In genomic region chr2:129080715-129081472, GRCh38 we compare ENCODE assay signal across 16 cellular contexts.
DNase-seq lines count a peak whose midpoint lies in the region; ATAC-seq, FAIRE-seq and TF ChIP-seq lines count a peak whose summit lies in the region.
"Had no signal": no experiment of that assay in that cellular context is flagged by ENCODE, and none has a peak within 500 bp of the region (broad histone marks: within the 10 kb centered on the region; RNA-seq: fewer than 3 reads in every experiment).

No MANE protein-coding gene starts in this region.

- H3K27me3 ChIP-seq in astrocyte (ENCODE audit: insufficient read depth, low read length): no peaks in the 10 kb centered on the region
- H3K27me3 ChIP-seq in neural progenitor cell: no peaks in the 10 kb centered on the region
- no peaks in the 10 kb centered on the region for H3K27me3 ChIP-seq in H7 (ENCODE audit: control insufficient read depth, insufficient read depth, low read length)

- H3K4me1 ChIP-seq in astrocyte (ENCODE audit: insufficient read depth, low read length) (no peaks in the 10 kb centered on the region), neural progenitor cell (peaks cover 8% of the 10 kb centered on the region)
- H3K4me1 ChIP-seq: A549, Caco-2 had no signal

- H3K9ac ChIP-seq in astrocyte (ENCODE audit: low read length): no peak overlapping the region
- no peak overlapping the region for H3K9ac ChIP-seq in neural progenitor cell

- no peaks in the 10 kb centered on the region for H3F3A ChIP-seq in neural progenitor cell (ENCODE audit: low read depth)

- H3K36me3 ChIP-seq in astrocyte (ENCODE audit: insufficient read depth, low read length): no peaks in the 10 kb centered on the region
- H3K36me3 ChIP-seq in neural progenitor cell: no peaks in the 10 kb centered on the region
- no peaks in the 10 kb centered on the region for H3K36me3 ChIP-seq in H7 (replicated peaks; ENCODE audit: control insufficient read depth, insufficient read depth, low read length)

- no peak overlapping the region for H2AFZ ChIP-seq in astrocyte (ENCODE audit: low read depth, low read length)
- H2AFZ ChIP-seq in neural progenitor cell (replicated peaks): no peak overlapping the region

- H3K4me3 Mint-ChIP-seq in astrocyte (ENCODE audit: unreplicated experiment) (no peak overlapping the region), neural progenitor cell (no peak overlapping the region)
- H3K4me3 Mint-ChIP-seq in activated T-cell treated with anti-CD3 and anti-CD28 coated beads, Interleukin-2, amount 50 U/mL, for 24 hours: no peak overlapping the region
- H3K4me3 Mint-ChIP-seq: CD14-positive monocyte; CD8-positive, alpha-beta T cell; IgD-negative memory B cell had no signal

- no peaks in the 10 kb centered on the region for H3K9me3 Mint-ChIP-seq in astrocyte (ENCODE audit: unreplicated experiment)
- no peaks in the 10 kb centered on the region for H3K9me3 Mint-ChIP-seq in neural progenitor cell
- H3K9me3 Mint-ChIP-seq in activated T-cell treated with anti-CD3 and anti-CD28 coated beads, Interleukin-2, amount 50 U/mL, for 24 hours: no peaks in the 10 kb centered on the region
- H3K9me3 Mint-ChIP-seq: CD8-positive, alpha-beta T cell; IgD-negative memory B cell had no signal

- H3K4me3 ChIP-seq in astrocyte (ENCODE audit: insufficient read depth, low read depth, low read length): no peak overlapping the region
- no peak overlapping the region for H3K4me3 ChIP-seq in fibroblast of pulmonary artery (replicated peaks; ENCODE audit: low read depth, low read length)
- no peak overlapping the region for H3K4me3 ChIP-seq in neural progenitor cell
- no peak overlapping the region for H3K4me3 ChIP-seq in H7 (ENCODE audit: insufficient read depth, low read depth, low read length)
- H3K4me3 ChIP-seq: A549 had no signal

- TF ChIP-seq CTCF in astrocyte (IDR thresholded peaks at IDR 0.05; ENCODE audit: insufficient read depth, low read depth, low read length): no peak
- TF ChIP-seq CTCF in fibroblast of pulmonary artery (IDR thresholded peaks at IDR 0.05; ENCODE audit: low read length, missing control alignments): no peak
- TF ChIP-seq CTCF in neural progenitor cell (IDR thresholded peaks at IDR 0.05): no peak

- H3K36me3 Mint-ChIP-seq in astrocyte (ENCODE audit: low read depth, unreplicated experiment) (no peaks in the 10 kb centered on the region), neural progenitor cell (no peaks in the 10 kb centered on the region)
- H3K36me3 Mint-ChIP-seq in activated T-cell treated with anti-CD3 and anti-CD28 coated beads, Interleukin-2, amount 50 U/mL, for 24 hours (ENCODE audit: low read depth): no peaks in the 10 kb centered on the region
- H3K36me3 Mint-ChIP-seq: CD14-positive monocyte; CD8-positive, alpha-beta T cell; IgD-negative memory B cell had no signal

- peak overlapping the region; percentile 36 for H3K27ac Mint-ChIP-seq in astrocyte (ENCODE audit: unreplicated experiment)
- H3K27ac Mint-ChIP-seq in neural progenitor cell: no peak overlapping the region
- no peak overlapping the region for H3K27ac Mint-ChIP-seq in activated T-cell treated with anti-CD3 and anti-CD28 coated beads, Interleukin-2, amount 50 U/mL, for 24 hours
- H3K27ac Mint-ChIP-seq: CD8-positive, alpha-beta T cell; IgD-negative memory B cell had no signal

- no peaks in the 10 kb centered on the region for H3K79me2 ChIP-seq in astrocyte (ENCODE audit: insufficient read depth, low read length)
- H3K79me2 ChIP-seq in neural progenitor cell (ENCODE audit: low read depth): no peaks in the 10 kb centered on the region

- H3K9me3 ChIP-seq in astrocyte (ENCODE audit: insufficient read depth, low read depth, low read length) (no peaks in the 10 kb centered on the region), neural progenitor cell (ENCODE audit: low read depth) (no peaks in the 10 kb centered on the region)
- H3K9me3 ChIP-seq: A549, Caco-2 had no signal

- no peaks in the 10 kb centered on the region for H4K20me1 ChIP-seq in astrocyte (ENCODE audit: insufficient read depth, low read length)
- H4K20me1 ChIP-seq in neural progenitor cell (ENCODE audit: low read depth): no peaks in the 10 kb centered on the region

- ATAC-seq in GM18909 (IDR thresholded peaks at IDR 0.05; ENCODE audit: poor library complexity, unreplicated experiment): no peak
- ATAC-seq in esophagus mucosa: no peak
- ATAC-seq: A549; CD8-positive, alpha-beta T cell had no signal

- H3K27ac ChIP-seq in astrocyte (ENCODE audit: low read depth, low read length) (no peak overlapping the region), neural progenitor cell (no peak overlapping the region)
- H3K27ac ChIP-seq: A549 had no signal

- H3K4me2 ChIP-seq in astrocyte (ENCODE audit: low read length) (no peak overlapping the region), neural progenitor cell (no peak overlapping the region)
- H3K4me2 ChIP-seq: A549 had no signal

- H3K4me1 Mint-ChIP-seq in astrocyte (ENCODE audit: low read depth, unreplicated experiment) (peaks cover 20% of the 10 kb centered on the region), neural progenitor cell (peaks cover 18% of the 10 kb centered on the region)
- H3K4me1 Mint-ChIP-seq in activated T-cell treated with anti-CD3 and anti-CD28 coated beads, Interleukin-2, amount 50 U/mL, for 24 hours (ENCODE audit: low read depth): no peaks in the 10 kb centered on the region
- H3K4me1 Mint-ChIP-seq: CD14-positive monocyte, IgD-negative memory B cell had no signal

- H3K27me3 Mint-ChIP-seq in astrocyte (ENCODE audit: low read depth, unreplicated experiment) (peaks cover 9% of the 10 kb centered on the region), neural progenitor cell (ENCODE audit: insufficient read depth, low read depth) (peaks cover 4% of the 10 kb centered on the region)
- peaks cover 3% of the 10 kb centered on the region for H3K27me3 Mint-ChIP-seq in activated T-cell treated with anti-CD3 and anti-CD28 coated beads, Interleukin-2, amount 50 U/mL, for 24 hours

- no peak for FAIRE-seq in astrocyte (lab: Jason Lieb, UNC)
- FAIRE-seq: A549, GM12892, H54 had no signal

- DNase-seq in astrocyte (ENCODE audit: low read depth): no peak
- DNase-seq in fibroblast of pulmonary artery (ENCODE audit: low read depth): peak; percentile 40
- peak; percentile 27 for DNase-seq in neural progenitor cell (ENCODE audit: low spot score)
- no peak for DNase-seq in activated T-cell treated with anti-CD3 and anti-CD28 coated beads, Interleukin-2, amount 50 U/mL, for 24 hours
- DNase-seq in H7: no peak
- DNase-seq: Caco-2; CD8-positive, alpha-beta T cell; DND-41; GDM1 had no signal

Comparison
In these comparisons a context has a peak if more than half of its experiments do, and no peak if none do; other contexts are left out.
1. DNase-seq: peak in fibroblast of pulmonary artery (single experiment) and neural progenitor cell (single experiment); none in astrocyte (single experiment), activated T-cell treated with anti-CD3 and anti-CD28 coated beads, Interleukin-2, amount 50 U/mL, for 24 hours (single experiment) and H7 (single experiment).